In the genomic region with DNA sequence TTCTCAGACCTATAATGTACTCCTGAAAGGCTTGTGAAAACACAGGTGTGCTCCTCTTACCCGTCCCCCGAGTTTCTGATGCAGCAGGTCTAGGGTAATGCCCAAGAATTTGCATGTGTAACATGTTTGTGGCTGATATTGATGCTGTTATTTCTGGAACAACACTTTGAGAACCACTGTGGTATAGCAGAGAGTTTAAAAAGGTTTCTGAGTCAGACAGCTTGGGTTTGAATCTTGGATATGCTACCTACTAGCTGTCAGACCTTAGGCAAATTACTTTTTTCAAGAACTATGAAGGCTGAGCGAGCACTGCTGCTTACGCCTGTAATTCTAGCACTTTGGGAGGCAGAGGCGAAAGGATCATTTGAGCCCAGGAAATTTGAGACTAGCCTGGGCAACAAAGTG, we compare ENCODE assay signal across 8 cellular contexts. TPM values are rescaled to one million over a fixed set of nuclear protein-coding genes. Genes with fewer than 3 reads are reported as not detected.
A peak's percentile ranks its signal among the peaks of the same experiment; 100 is the strongest.
DNase-seq lines count a peak whose midpoint lies in the region; ATAC-seq and TF ChIP-seq lines count a peak whose summit lies in the region.

No MANE protein-coding gene starts in this region.

- H4K20me1 ChIP-seq in DND-41 (ENCODE audit: insufficient read depth, low read length): no peaks in the 10 kb centered on the region

- peaks cover 57% of the 10 kb centered on the region for H3K4me1 ChIP-seq in DND-41 (ENCODE audit: insufficient read depth, low read length)
- peaks cover 25 to 58% of the 10 kb centered on the region in 2 donors for H3K4me1 ChIP-seq in thoracic aorta (ENCODE audit: control insufficient read depth in 1 of 2, low read depth in 2 of 2)
- H3K4me1 ChIP-seq in BE2C: peaks cover 6% of the 10 kb centered on the region; the same call in 1 of the 2 replicates

- DNase-seq in DND-41: no peak
- peak in 6 of 61 donors; percentile 2 to 23 (median 4) for DNase-seq in caudate nucleus (lab: John Stamatoyannopoulos, UW)
- no peak for DNase-seq in thoracic aorta (ENCODE audit: low spot score)
- no peak for DNase-seq in medulla oblongata (ENCODE audit: extremely low spot score)
- DNase-seq in BE2C: no peak
- DNase-seq in HPDE6-E6E7 (ENCODE audit: extremely low spot score): no peak

- no peaks in the 10 kb centered on the region; the same call in 1 of the 2 replicates for H3K36me3 ChIP-seq in DND-41 (ENCODE audit: insufficient read depth, low read length)
- H3K36me3 ChIP-seq in thoracic aorta: no peaks in the 10 kb centered on the region
- no peaks in the 10 kb centered on the region for H3K36me3 ChIP-seq in BE2C

- H3K27ac ChIP-seq in DND-41 (ENCODE audit: low read length) (peak overlapping the region; percentile 90), caudate nucleus (ENCODE audit: low read depth, low read length) (peak overlapping the region; percentile 23), thoracic aorta (peak overlapping the region; percentile 35 to 59)

- H3K4me2 ChIP-seq in DND-41 (ENCODE audit: insufficient read depth, low read length): peak overlapping the region; percentile 88

- H3K4me3 ChIP-seq in DND-41 (ENCODE audit: low read depth in 1 of 2, low read length in 2 of 2): peak overlapping the region in 1 of 2 experiments; percentile 46; a peak in 2 of 4 replicates
- H3K4me3 ChIP-seq in thoracic aorta: peak overlapping the region; percentile 16
- H3K4me3 ChIP-seq in BE2C (ENCODE audit: low read depth, low read length): no peak overlapping the region

- no peaks in the 10 kb centered on the region for H3K9me3 ChIP-seq in DND-41 (ENCODE audit: insufficient read depth, low read length, severe bottlenecking)
- H3K9me3 ChIP-seq in thoracic aorta: no peaks in the 10 kb centered on the region
- no peaks in the 10 kb centered on the region for H3K9me3 ChIP-seq in BE2C

- H2AFZ ChIP-seq in DND-41 (ENCODE audit: low read depth, low read length): no peak overlapping the region

- ATAC-seq in DND-41 (ENCODE audit: insufficient read depth, low read depth) (no peak), GM19467 (IDR thresholded peaks at IDR 0.05; ENCODE audit: unreplicated experiment) (peak; percentile 56), HG03457 (IDR thresholded peaks at IDR 0.05; ENCODE audit: unreplicated experiment) (peak; percentile 56), thoracic aorta (ENCODE audit: insufficient number of reproducible peaks, low FRiP score, low read depth) (no peak)

- H3K27me3 ChIP-seq in DND-41 (ENCODE audit: insufficient read depth, low read length, poor library complexity) (no peaks in the 10 kb centered on the region), thoracic aorta (replicated peaks; ENCODE audit: insufficient read depth) (no peaks in the 10 kb centered on the region), BE2C (no peaks in the 10 kb centered on the region)

- peaks cover 98% of the 10 kb centered on the region for H3K79me2 ChIP-seq in DND-41 (ENCODE audit: insufficient read depth, low read length)

- TF ChIP-seq CTCF in DND-41 (IDR thresholded peaks at IDR 0.05; ENCODE audit: borderline replicate concordance, extremely low read depth, low read length, poor library complexity, severe bottlenecking) (no peak), thoracic aorta (IDR thresholded peaks at IDR 0.05) (no peak), BE2C (IDR thresholded peaks at IDR 0.05; ENCODE audit: low read depth, low read length) (no peak)

- H3K9ac ChIP-seq in DND-41 (ENCODE audit: low read depth, low read length): peak overlapping the region; percentile 94

RNA-seq across cellular contexts. Expression of gene AFF1, which starts 4.9 kb away (rescaled TPM):
- 10 to 100 TPM; 51.9 to 93.2 TPM for total RNA-seq in thoracic aorta
- polyA plus RNA-seq in BE2C (2012; ENCODE audit: insufficient read depth, insufficient read length, low read depth): 11.4 TPM

RNA-seq across cellular contexts. Expression of gene C4orf36, which starts 47.5 kb away (rescaled TPM):
- total RNA-seq in thoracic aorta: not detected
- polyA plus RNA-seq in BE2C (2012; ENCODE audit: insufficient read depth, insufficient read length, low read depth): not detected

Comparison
In these comparisons a context has a peak if more than half of its experiments do, and no peak if none do; other contexts are left out.
1. ATAC-seq: peak in GM19467 (single experiment) and HG03457 (single experiment); none in DND-41 (single experiment) and thoracic aorta (single experiment).
2. H3K27ac ChIP-seq: peak in every context shown above with its lines; median percentile 90 in DND-41; 47 in thoracic aorta; 23 in caudate nucleus.